In genomic region chr2:121974919-121975654, GRCh38 we compare ENCODE assay signal across 1 cellular context.
TF ChIP-seq lines count a peak whose summit lies in the region.

No MANE protein-coding gene starts in this region.

TF ChIP-seq in HepG2, 621 proteins besides CTCF, POLR2A, EP300 and RAD21 (continued from another document and continues in another):
- no peak for TF ChIP-seq ZNF574 (CRISPR knock-in tag; IDR thresholded peaks at IDR 0.05)
- TF ChIP-seq, protein P1, sequence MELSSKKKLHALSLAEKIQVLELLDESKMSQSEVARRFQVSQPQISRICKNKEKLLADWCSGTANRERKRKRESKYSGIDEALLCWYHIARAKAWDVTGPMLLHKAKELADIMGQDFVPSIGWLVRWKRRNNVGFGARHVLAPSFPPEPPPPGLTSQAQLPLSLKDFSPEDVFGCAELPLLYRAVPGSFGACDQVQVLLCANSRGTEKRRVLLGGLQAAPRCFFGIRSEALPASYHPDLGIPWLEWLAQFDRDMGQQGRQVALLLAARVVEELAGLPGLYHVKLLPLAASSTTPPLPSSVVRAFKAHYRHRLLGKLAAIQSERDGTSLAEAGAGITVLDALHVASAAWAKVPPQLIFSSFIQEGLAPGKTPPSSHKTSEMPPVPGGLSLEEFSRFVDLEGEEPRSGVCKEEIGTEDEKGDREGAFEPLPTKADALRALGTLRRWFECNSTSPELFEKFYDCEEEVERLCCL (CRISPR knock-in tag; IDR thresholded peaks at IDR 0.05; ENCODE audit: borderline replicate concordance) = 0 out of 2 replicates have a peak, but pooled peaks have one; percentile 36
- no peak for TF ChIP-seq JUND (CRISPR knock-in tag; IDR thresholded peaks at IDR 0.05)
- no peak for TF ChIP-seq ZNF367 (CRISPR knock-in tag; IDR thresholded peaks at IDR 0.05; ENCODE audit: borderline replicate concordance)
- peak; percentile 63 for TF ChIP-seq SMC3 (IDR thresholded peaks at IDR 0.05; ENCODE audit: low read length)
- TF ChIP-seq PPARG (CRISPR knock-in tag; conservative IDR thresholded peaks at IDR 0.05) = 0 out of 2 replicates have a peak, but pooled peaks have one; percentile 27
- TF ChIP-seq, protein P2, sequence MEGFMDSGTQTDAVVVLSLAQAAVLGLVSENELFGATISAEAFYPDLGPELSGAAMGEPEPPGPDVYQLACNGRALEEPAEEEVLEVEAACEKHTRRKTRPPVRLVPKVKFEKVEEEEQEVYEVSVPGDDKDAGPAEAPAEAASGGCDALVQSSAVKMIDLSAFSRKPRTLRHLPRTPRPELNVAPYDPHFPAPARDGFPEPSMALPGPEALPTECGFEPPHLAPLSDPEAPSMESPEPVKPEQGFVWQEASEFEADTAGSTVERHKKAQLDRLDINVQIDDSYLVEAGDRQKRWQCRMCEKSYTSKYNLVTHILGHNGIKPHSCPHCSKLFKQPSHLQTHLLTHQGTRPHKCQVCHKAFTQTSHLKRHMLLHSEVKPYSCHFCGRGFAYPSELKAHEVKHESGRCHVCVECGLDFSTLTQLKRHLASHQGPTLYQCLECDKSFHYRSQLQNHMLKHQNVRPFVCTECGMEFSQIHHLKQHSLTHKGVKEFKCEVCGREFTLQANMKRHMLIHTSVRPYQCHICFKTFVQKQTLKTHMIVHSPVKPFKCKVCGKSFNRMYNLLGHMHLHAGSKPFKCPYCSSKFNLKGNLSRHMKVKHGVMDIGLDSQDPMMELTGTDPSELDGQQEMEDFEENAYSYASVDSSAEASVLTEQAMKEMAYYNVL (CRISPR knock-in tag; IDR thresholded peaks at IDR 0.05; ENCODE audit: borderline replicate concordance) = no peak
- no peak for TF ChIP-seq SUZ12 (IDR thresholded peaks at IDR 0.05; ENCODE audit: low read depth, low read length)
- no peak for TF ChIP-seq ATF1 (CRISPR knock-in tag; IDR thresholded peaks at IDR 0.05)
- TF ChIP-seq DMTF1 (CRISPR knock-in tag; IDR thresholded peaks at IDR 0.05) = no peak
- TF ChIP-seq ZSCAN5A (CRISPR knock-in tag; IDR thresholded peaks at IDR 0.05; ENCODE audit: borderline replicate concordance) = no peak
- no peak for TF ChIP-seq HOXA7 (CRISPR knock-in tag; IDR thresholded peaks at IDR 0.05)
- TF ChIP-seq TEF (CRISPR knock-in tag; IDR thresholded peaks at IDR 0.05) = no peak
- no peak for TF ChIP-seq IRF9 (CRISPR knock-in tag; IDR thresholded peaks at IDR 0.05; ENCODE audit: borderline replicate concordance)
- TF ChIP-seq PHF21A (CRISPR knock-in tag; IDR thresholded peaks at IDR 0.05) = no peak
- TF ChIP-seq ZC3H4 (CRISPR knock-in tag; IDR thresholded peaks at IDR 0.05; ENCODE audit: borderline replicate concordance) = no peak
- no peak for TF ChIP-seq ZBTB3 (CRISPR knock-in tag; IDR thresholded peaks at IDR 0.05; ENCODE audit: borderline replicate concordance, low read depth)
- no peak for TF ChIP-seq ZNF510 (CRISPR knock-in tag; IDR thresholded peaks at IDR 0.05; ENCODE audit: low read depth)
- no peak for TF ChIP-seq GLMP (CRISPR knock-in tag; IDR thresholded peaks at IDR 0.05; ENCODE audit: borderline replicate concordance)
- no peak for TF ChIP-seq ZNF33A (CRISPR knock-in tag; IDR thresholded peaks at IDR 0.05; ENCODE audit: borderline replicate concordance)
- no peak for TF ChIP-seq ZFX (CRISPR knock-in tag; IDR thresholded peaks at IDR 0.05; ENCODE audit: low read depth)
- no peak for TF ChIP-seq IKZF4 (CRISPR knock-in tag; IDR thresholded peaks at IDR 0.05; ENCODE audit: borderline replicate concordance, low read depth, not compliant biosample characterization)
- TF ChIP-seq, protein P3, sequence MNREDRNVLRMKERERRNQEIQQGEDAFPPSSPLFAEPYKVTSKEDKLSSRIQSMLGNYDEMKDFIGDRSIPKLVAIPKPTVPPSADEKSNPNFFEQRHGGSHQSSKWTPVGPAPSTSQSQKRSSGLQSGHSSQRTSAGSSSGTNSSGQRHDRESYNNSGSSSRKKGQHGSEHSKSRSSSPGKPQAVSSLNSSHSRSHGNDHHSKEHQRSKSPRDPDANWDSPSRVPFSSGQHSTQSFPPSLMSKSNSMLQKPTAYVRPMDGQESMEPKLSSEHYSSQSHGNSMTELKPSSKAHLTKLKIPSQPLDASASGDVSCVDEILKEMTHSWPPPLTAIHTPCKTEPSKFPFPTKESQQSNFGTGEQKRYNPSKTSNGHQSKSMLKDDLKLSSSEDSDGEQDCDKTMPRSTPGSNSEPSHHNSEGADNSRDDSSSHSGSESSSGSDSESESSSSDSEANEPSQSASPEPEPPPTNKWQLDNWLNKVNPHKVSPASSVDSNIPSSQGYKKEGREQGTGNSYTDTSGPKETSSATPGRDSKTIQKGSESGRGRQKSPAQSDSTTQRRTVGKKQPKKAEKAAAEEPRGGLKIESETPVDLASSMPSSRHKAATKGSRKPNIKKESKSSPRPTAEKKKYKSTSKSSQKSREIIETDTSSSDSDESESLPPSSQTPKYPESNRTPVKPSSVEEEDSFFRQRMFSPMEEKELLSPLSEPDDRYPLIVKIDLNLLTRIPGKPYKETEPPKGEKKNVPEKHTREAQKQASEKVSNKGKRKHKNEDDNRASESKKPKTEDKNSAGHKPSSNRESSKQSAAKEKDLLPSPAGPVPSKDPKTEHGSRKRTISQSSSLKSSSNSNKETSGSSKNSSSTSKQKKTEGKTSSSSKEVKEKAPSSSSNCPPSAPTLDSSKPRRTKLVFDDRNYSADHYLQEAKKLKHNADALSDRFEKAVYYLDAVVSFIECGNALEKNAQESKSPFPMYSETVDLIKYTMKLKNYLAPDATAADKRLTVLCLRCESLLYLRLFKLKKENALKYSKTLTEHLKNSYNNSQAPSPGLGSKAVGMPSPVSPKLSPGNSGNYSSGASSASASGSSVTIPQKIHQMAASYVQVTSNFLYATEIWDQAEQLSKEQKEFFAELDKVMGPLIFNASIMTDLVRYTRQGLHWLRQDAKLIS (CRISPR knock-in tag; IDR thresholded peaks at IDR 0.05) = no peak
- TF ChIP-seq ZNF337 (CRISPR knock-in tag; IDR thresholded peaks at IDR 0.05; ENCODE audit: borderline replicate concordance, low read depth) = no peak
- TF ChIP-seq PHF20 (CRISPR knock-in tag; IDR thresholded peaks at IDR 0.05) = no peak
- TF ChIP-seq MTA1 (CRISPR knock-in tag; IDR thresholded peaks at IDR 0.05; ENCODE audit: borderline replicate concordance) = no peak
- 0 out of 2 replicates have a peak, but pooled peaks have one; percentile 51 for TF ChIP-seq MZF1 (CRISPR knock-in tag; IDR thresholded peaks at IDR 0.05; ENCODE audit: borderline replicate concordance)
- TF ChIP-seq ZIK1 (CRISPR knock-in tag; IDR thresholded peaks at IDR 0.05; ENCODE audit: borderline replicate concordance, low read depth) = no peak
- no peak for TF ChIP-seq YEATS2 (CRISPR knock-in tag; IDR thresholded peaks at IDR 0.05; ENCODE audit: borderline replicate concordance)
- TF ChIP-seq ZNF768 (CRISPR knock-in tag; IDR thresholded peaks at IDR 0.05) = peak; percentile 22; the same call in 1 of the 2 replicates
- TF ChIP-seq, protein P4, sequence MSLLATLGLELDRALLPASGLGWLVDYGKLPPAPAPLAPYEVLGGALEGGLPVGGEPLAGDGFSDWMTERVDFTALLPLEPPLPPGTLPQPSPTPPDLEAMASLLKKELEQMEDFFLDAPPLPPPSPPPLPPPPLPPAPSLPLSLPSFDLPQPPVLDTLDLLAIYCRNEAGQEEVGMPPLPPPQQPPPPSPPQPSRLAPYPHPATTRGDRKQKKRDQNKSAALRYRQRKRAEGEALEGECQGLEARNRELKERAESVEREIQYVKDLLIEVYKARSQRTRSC (CRISPR knock-in tag; IDR thresholded peaks at IDR 0.05; ENCODE audit: low read depth) = no peak
- TF ChIP-seq GATA4 (IDR thresholded peaks at IDR 0.05; ENCODE audit: borderline replicate concordance, low read depth) = no peak
- TF ChIP-seq ZZZ3 (CRISPR knock-in tag; IDR thresholded peaks at IDR 0.05; ENCODE audit: borderline replicate concordance) = no peak
- TF ChIP-seq NRL (CRISPR knock-in tag; IDR thresholded peaks at IDR 0.05; ENCODE audit: borderline replicate concordance) = no peak; the same call in 1 of the 2 replicates
- no peak for TF ChIP-seq ZNF703 (CRISPR knock-in tag; IDR thresholded peaks at IDR 0.05; ENCODE audit: borderline replicate concordance)
- TF ChIP-seq U2AF2 (IDR thresholded peaks at IDR 0.05; ENCODE audit: low read depth, low read length) = no peak
- no peak for TF ChIP-seq MLX (CRISPR knock-in tag; IDR thresholded peaks at IDR 0.05)
- no peak for TF ChIP-seq MBD4 (IDR thresholded peaks at IDR 0.05; ENCODE audit: borderline replicate concordance, low read length)
- TF ChIP-seq CBFB (CRISPR knock-in tag; IDR thresholded peaks at IDR 0.05) = no peak
- no peak for TF ChIP-seq ZFP36L2 (CRISPR knock-in tag; IDR thresholded peaks at IDR 0.05)
- TF ChIP-seq TFE3 (CRISPR knock-in tag; IDR thresholded peaks at IDR 0.05) = no peak
- TF ChIP-seq NBN (conservative IDR thresholded peaks at IDR 0.05) = no peak
